Comparison of ENCODE assay signal across 9 cellular contexts in genomic region chr13:99312493-99312883, GRCh38. TPM values are rescaled to one million over a fixed set of nuclear protein-coding genes. Genes with fewer than 3 reads are reported as not detected.
DNase-seq lines count a peak whose midpoint lies in the region; ATAC-seq and TF ChIP-seq lines count a peak whose summit lies in the region.
"Had no signal": no experiment of that assay in that cellular context is flagged by ENCODE, and none has a peak within 500 bp of the region (broad histone marks: within the 10 kb centered on the region; RNA-seq: fewer than 3 reads in every experiment).

No MANE protein-coding gene starts in this region.

- H2AK5ac ChIP-seq in IMR-90 (ENCODE audit: low read depth, low read length) = peak overlapping the region; percentile 70

- POLR2A ChIA-PET in CD4-positive, alpha-beta T cell (lab: Charles Lee) = interaction anchor here (1.0 to 2.6 kb wide), 7 partner anchors 9 to 75 kb away, joined by 3 to 13 read pairs (median 4); no protein-coding TSS in a partner anchor
- POLR2A ChIA-PET in IMR-90 (lab: Charles Lee; ENCODE audit: unreplicated experiment) = no interaction called here

- no peaks in the 10 kb centered on the region for H3K27me3 Mint-ChIP-seq in CD4-positive, alpha-beta T cell

- H3K9me1 ChIP-seq in IMR-90 (ENCODE audit: insufficient read depth, low read length) = peaks cover 25% of the 10 kb centered on the region

- H3K9me3 Mint-ChIP-seq in CD4-positive, alpha-beta T cell = no peaks in the 10 kb centered on the region

- H3K27ac ChIP-seq in CD4-positive, alpha-beta T cell (ENCODE audit: low read depth, low read length) = no peak overlapping the region
- H3K27ac ChIP-seq in IMR-90 (ENCODE audit: insufficient read depth, low read length) = no peak overlapping the region

- no peak for TF ChIP-seq RAD21 in IMR-90 (IDR thresholded peaks at IDR 0.05; ENCODE audit: low read length)

- H3K4me1 Mint-ChIP-seq in CD4-positive, alpha-beta T cell (ENCODE audit: low read depth) = peaks cover 97% of the 10 kb centered on the region

- H3K23ac ChIP-seq in IMR-90 (ENCODE audit: low read depth, low read length) = 0 out of 2 replicates have a peak overlapping the region, but pooled peaks have one; percentile 16

- WGBS in IMR-90 (ENCODE audit: extremely low coverage in 2 of 2, insufficient read length in 1 of 2), 2 experiments = 92% methylated on average over 2 of the region's 7 CpGs; no CpG with 5 or more reads in 1 of the 2 experiments

- H3K79me1 ChIP-seq in IMR-90 (ENCODE audit: low read depth in 1 of 2, low read length in 2 of 2) = peaks cover 16 to 20% of the 10 kb centered on the region in 2 experiments

- dilution Hi-C loops in IMR-90 (cut with HindIII; ENCODE audit: low sequenced_read_pairs, unreplicated experiment) = no loop called here

- intact Hi-C loops in CD4-positive, alpha-beta T cell (cut with DNase I, micrococcal nuclease) = no loop called here
- intact Hi-C loops in IMR-90 (cut with micrococcal nuclease) = no loop called here

- H3K56ac ChIP-seq in IMR-90 (ENCODE audit: extremely low read depth, insufficient read depth, low read length) = no peak overlapping the region

- no peaks in the 10 kb centered on the region for H3K27me3 ChIP-seq in CD4-positive, alpha-beta T cell (ENCODE audit: control insufficient read depth, insufficient read depth, low read length)
- no peaks in the 10 kb centered on the region for H3K27me3 ChIP-seq in IMR-90 (ENCODE audit: control insufficient read depth, insufficient read depth, low read length)

- H4K91ac ChIP-seq in IMR-90 (ENCODE audit: insufficient read depth, low read depth, low read length) = no peak overlapping the region; the same call in 1 of the 2 replicates

- H3K4me2 ChIP-seq in IMR-90 (ENCODE audit: low read depth, low read length) = no peak overlapping the region

- no peak overlapping the region; a peak in 1 of 4 replicates for H4K8ac ChIP-seq in IMR-90 (ENCODE audit: low read depth in 2 of 2, low read length in 2 of 2)

- H3K36me3 ChIP-seq in IMR-90 (ENCODE audit: control insufficient read depth, insufficient read depth, low read length) = peaks cover 9% of the 10 kb centered on the region

- no TSS peak for BruUV-seq in IMR-90 (replicated peaks; lab: Mats Ljungman, UMichigan)

- in situ Hi-C loops in IMR-90 (cut with MboI; ENCODE audit: low sequenced_read_pairs) = no loop called here

- no peak for TF ChIP-seq POLR2A in IMR-90 (IDR thresholded peaks at IDR 0.05; ENCODE audit: low read depth, low read length)

- H3K18ac ChIP-seq in IMR-90 (ENCODE audit: low read depth, low read length) = no peak overlapping the region

- peak overlapping the region; percentile 46 for H3K4ac ChIP-seq in IMR-90 (ENCODE audit: low read depth, low read length)

- peak overlapping the region; percentile 27 for H2BK5ac ChIP-seq in IMR-90 (ENCODE audit: low read depth, low read length, poor library complexity, severe bottlenecking)

- 0 out of 3 replicates have a peak overlapping the region, but pooled peaks have one; percentile 55 for H2BK15ac ChIP-seq in IMR-90 (ENCODE audit: low read depth, low read length)

- ATAC-seq in CD4-positive, alpha-beta T cell (ENCODE audit: poor library complexity) = no peak
- ATAC-seq in IMR-90 (ENCODE audit: low read depth) (no peak), HG02885 (IDR thresholded peaks at IDR 0.05; ENCODE audit: poor library complexity, unreplicated experiment) (no peak)

- no peaks in the 10 kb centered on the region for H3K9me3 ChIP-seq in CD4-positive, alpha-beta T cell (ENCODE audit: control insufficient read depth, low read length)
- no peaks in the 10 kb centered on the region for H3K9me3 ChIP-seq in IMR-90 (ENCODE audit: control insufficient read depth, insufficient read depth, low read length)

- peak overlapping the region; percentile 89 for H3K27ac Mint-ChIP-seq in CD4-positive, alpha-beta T cell

- no peak overlapping the region for H2BK120ac ChIP-seq in IMR-90 (ENCODE audit: low read depth, low read length)

- peaks cover 31% of the 10 kb centered on the region for H3K36me3 Mint-ChIP-seq in CD4-positive, alpha-beta T cell (ENCODE audit: low read depth)

- H3K4me1 ChIP-seq in IMR-90 (ENCODE audit: control insufficient read depth, insufficient read depth, low read length) = peaks cover 22% of the 10 kb centered on the region

- no peak overlapping the region for H2AK9ac ChIP-seq in IMR-90 (replicated peaks; ENCODE audit: low read depth, low read length, poor library complexity)

- H4K5ac ChIP-seq in IMR-90 (ENCODE audit: low read depth, low read length) = no peak overlapping the region

- H2BK20ac ChIP-seq in IMR-90 (ENCODE audit: low read depth, low read length) = no peak overlapping the region

- DNase-seq in CD4-positive, alpha-beta T cell = no peak
- DNase-seq in IMR-90 = peak; percentile 39
- DNase-seq in brain pericyte (ENCODE audit: low read depth, low spot score) = peak; percentile 41
- DNase-seq in midbrain (lab: John Stamatoyannopoulos, UW) = peak; percentile 51
- DNase-seq in NCI-H2029 treated with DMSO at 0.1 percent for 48 hours (lab: John Stamatoyannopoulos, UW) = no peak
- DNase-seq in GM20000 (ENCODE audit: low spot score) = no peak
- DNase-seq in DMS 273 treated with DMSO at 0.1 percent for 48 hours (lab: John Stamatoyannopoulos, UW) = no peak

- peaks cover 29% of the 10 kb centered on the region for H4K20me1 ChIP-seq in IMR-90 (ENCODE audit: insufficient read depth, low read length)

- no peak overlapping the region for H3K4me3 ChIP-seq in IMR-90 (ENCODE audit: insufficient read depth, low read depth, low read length)

- peak overlapping the region; percentile 12; the same call in 1 of the 2 replicates for H3K14ac ChIP-seq in IMR-90 (replicated peaks; ENCODE audit: low read depth, low read length)

- TF ChIP-seq CTCF in CD4-positive, alpha-beta T cell (IDR thresholded peaks at IDR 0.05) = no peak
- TF ChIP-seq CTCF in IMR-90 (conservative IDR thresholded peaks at IDR 0.05; ENCODE audit: low read depth, low read length) (no peak), GM20000 (IDR thresholded peaks at IDR 0.05; ENCODE audit: extremely low read depth, missing control alignments) (no peak)

- CTCF ChIA-PET in CD4-positive, alpha-beta T cell (lab: Charles Lee) = interaction anchor here (0.7 to 2.2 kb wide), 4 partner anchors 40 to 124 kb away, joined by 3 to 7 read pairs (median 3); no protein-coding TSS in a partner anchor
- CTCF ChIA-PET in IMR-90 (lab: Yijun Ruan, JAX) = no interaction called here

- no peak overlapping the region for H3K9ac ChIP-seq in IMR-90 (ENCODE audit: low read depth, low read length)

- H3K4me3 Mint-ChIP-seq in CD4-positive, alpha-beta T cell = peak overlapping the region; percentile 74

- H2AFZ ChIP-seq in IMR-90 (replicated peaks; ENCODE audit: low read length, poor library complexity) = no peak overlapping the region

TF ChIP-seq in IMR-90, 13 proteins besides CTCF, POLR2A, EP300 and RAD21:
- TF ChIP-seq SMC3 (IDR thresholded peaks at IDR 0.05; ENCODE audit: low read depth, low read length) (no peak), ELK1 (IDR thresholded peaks at IDR 0.05; ENCODE audit: borderline replicate concordance, low read depth, low read length) (no peak), CHD1 (IDR thresholded peaks at IDR 0.05; ENCODE audit: low read depth, low read length) (no peak), CEBPB (IDR thresholded peaks at IDR 0.05; ENCODE audit: low read depth, low read length) (peak; percentile 40; the same call in 1 of the 2 replicates), FOS (IDR thresholded peaks at IDR 0.05; ENCODE audit: low read depth, low read length) (no peak)

RNA-seq across cellular contexts. Expression of gene GPR183, which starts 5.3 kb away (rescaled TPM):
- total RNA-seq in CD4-positive, alpha-beta T cell = 100 to 1,000 TPM; 330 to 337 TPM
- total RNA-seq in IMR-90 (2012; rRNA removed) = 0.18 and 0.28 TPM in 2 replicates
- 0.31 and 0.44 TPM in 2 replicates for polyA plus RNA-seq in IMR-90 (2012; rRNA removed)
- 0.03 and 0.04 TPM in 2 replicates for polyA plus RNA-seq in IMR-90 (2012; cell fraction: cytosol; rRNA removed)
- 0.04 and 0.10 TPM in 2 replicates for polyA plus RNA-seq in IMR-90 (2012; cell fraction: nucleus; rRNA removed; ENCODE audit: low replicate concordance)

RNA-seq across cellular contexts. Expression of gene GPR18, which starts 54.3 kb away (rescaled TPM):
- total RNA-seq in CD4-positive, alpha-beta T cell = 10 to 100 TPM; 42.9 to 45.1 TPM
- not detected in 2 replicates for total RNA-seq in IMR-90 (2012; rRNA removed)
- not detected in 2 replicates for polyA plus RNA-seq in IMR-90 (2012; rRNA removed)
- polyA plus RNA-seq in IMR-90 (2012; cell fraction: cytosol; rRNA removed) = not detected in 2 replicates
- polyA plus RNA-seq in IMR-90 (2012; cell fraction: nucleus; rRNA removed; ENCODE audit: low replicate concordance) = not detected in 2 replicates
- polyA plus RNA-seq: urinary bladder had no signal

Comparison
In these comparisons a context has a peak if more than half of its experiments do, and no peak if none do; other contexts are left out.
1. DNase-seq: peak in IMR-90 (single experiment), brain pericyte (single experiment) and midbrain (single experiment); none in CD4-positive, alpha-beta T cell (0 of 10), NCI-H2029 treated with DMSO at 0.1 percent for 48 hours (single experiment), GM20000 (single experiment) and DMS 273 treated with DMSO at 0.1 percent for 48 hours (single experiment).
2. RNA of gene GPR183, which starts 5.3 kb away (total RNA-seq): 330 to 337 TPM in CD4-positive, alpha-beta T cell; 0.18 to 0.28 TPM in IMR-90; every median in the first group is over 100 times any median in the second.
3. RNA of gene GPR18, which starts 54.3 kb away (total RNA-seq): 42.9 to 45.1 TPM in CD4-positive, alpha-beta T cell; not detected in IMR-90; every median in the first group is over 10 times any median in the second.